ENCODE assay signal across 14 cellular contexts in genomic region chr17:55366020-55366481, GRCh38.
"Had no signal": no experiment of that assay in that cellular context is flagged by ENCODE, and none has a peak within 500 bp of the region (broad histone marks: within the 10 kb centered on the region; RNA-seq: fewer than 3 reads in every experiment).

No MANE protein-coding gene starts in this region.

- H2AFZ ChIP-seq: parathyroid adenoma had no signal

- H3K4me1 ChIP-seq: esophagus squamous epithelium, parathyroid adenoma, right atrium auricular region had no signal

- H3K27me3 ChIP-seq: esophagus squamous epithelium, right atrium auricular region had no signal

- DNase-seq: activated CD8-positive, alpha-beta memory T cell treated with anti-CD3 and anti-CD28 coated beads, Interleukin-2, amount 10 ng/mL, durations not matched to agents 7 days and 5 days; activated gamma-delta T cell; activated T-cell treated with anti-CD3 and anti-CD28 coated beads, Interleukin-2, amount 50 U/mL, for 4 hours; esophagus squamous epithelium; foreskin fibroblast; left ventricle myocardium superior; mesendoderm; T-helper 2 cell; trophoblast cell had no signal

- H3K27ac ChIP-seq: esophagus squamous epithelium, parathyroid adenoma, right atrium auricular region, skin epidermis had no signal

- H3K4me3 ChIP-seq: esophagus squamous epithelium, right atrium auricular region, skin epidermis had no signal

- H3K9ac ChIP-seq: parathyroid adenoma had no signal

- H3K79me2 ChIP-seq: parathyroid adenoma had no signal

- FAIRE-seq: keratinocyte had no signal

- H3K36me3 ChIP-seq: esophagus squamous epithelium, right atrium auricular region had no signal

- ATAC-seq: activated CD4-positive, CD25-positive, alpha-beta regulatory T cell treated with anti-CD3 and anti-CD28 coated beads, Interleukin-2, amount 50 U/mL, for 24 hours; activated CD8-positive, alpha-beta memory T cell treated with anti-CD3 and anti-CD28 coated beads, Interleukin-2, amount 10 ng/mL, durations not matched to agents 7 days and 5 days; activated T-cell treated with anti-CD3 and anti-CD28 coated beads, Interleukin-2, amount 50 U/mL, for 4 hours; left ventricle myocardium superior had no signal
